ENCODE assay signal across 16 cellular contexts in the genomic region with DNA sequence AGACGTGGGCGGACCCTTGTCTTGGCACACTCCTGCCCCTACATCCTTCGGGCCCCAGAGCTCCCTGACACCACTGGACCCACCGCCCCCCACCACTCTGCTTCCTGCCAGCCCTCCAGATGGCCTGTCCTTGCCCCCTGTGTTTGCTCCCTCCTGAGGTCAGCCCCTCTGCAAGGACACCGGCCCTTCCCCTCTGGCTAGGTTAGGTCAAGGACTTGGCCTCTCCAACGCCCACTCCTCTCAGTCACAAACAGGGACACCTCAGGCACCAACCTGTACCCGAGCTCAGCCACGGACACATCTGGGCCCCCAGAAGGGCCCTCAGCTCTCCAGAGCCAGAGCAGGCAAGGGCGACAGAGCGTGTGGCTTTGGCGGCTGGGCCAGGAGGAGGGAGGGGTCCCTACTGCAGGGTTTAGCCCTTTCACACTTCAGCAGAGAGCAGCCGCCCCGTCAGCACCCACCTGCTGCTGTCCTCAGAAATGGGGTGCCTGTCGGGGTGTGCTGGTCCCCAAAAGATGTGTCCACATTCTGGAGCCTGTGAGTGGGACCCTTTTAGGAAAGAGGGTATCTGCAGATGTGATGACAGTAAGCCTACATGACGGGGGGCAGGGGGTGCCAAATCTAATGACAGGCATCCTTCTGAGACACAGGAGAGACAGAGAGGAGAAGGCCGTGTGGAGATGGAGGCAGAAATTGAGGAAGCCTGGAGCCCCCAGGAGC. TPM values are rescaled to one million over a fixed set of nuclear protein-coding genes. Genes with fewer than 3 reads are reported as not detected.
"Had no signal": no experiment of that assay in that cellular context is flagged by ENCODE, and none has a peak within 500 bp of the region (broad histone marks: within the 10 kb centered on the region; RNA-seq: fewer than 3 reads in every experiment).

No MANE protein-coding gene starts in this region.

- H3K4me1 Mint-ChIP-seq: activated CD4-positive, alpha-beta T cell treated with anti-CD3 and anti-CD28 coated beads, Interleukin-2, amount 10 ng/mL, durations not matched to agents 24 days and 14 days; central memory CD8-positive, alpha-beta T cell; nephron had no signal

- H3K4me3 Mint-ChIP-seq: activated CD4-positive, alpha-beta T cell treated with anti-CD3 and anti-CD28 coated beads, Interleukin-2, amount 10 ng/mL, durations not matched to agents 24 days and 14 days; activated CD8-positive, alpha-beta T cell treated with anti-CD3 and anti-CD28 coated beads for 36 hours; activated T-cell treated with anti-CD3 and anti-CD28 coated beads, Interleukin-2, amount 50 U/mL, for 4 hours; central memory CD8-positive, alpha-beta T cell; nephron had no signal

- H3K4me1 ChIP-seq: ascending aorta, psoas muscle had no signal

- H3K4me3 ChIP-seq: ascending aorta, coronary artery, psoas muscle had no signal

- FAIRE-seq: frontal cortex had no signal

- H3K36me3 ChIP-seq: ascending aorta had no signal

- H3K9me3 Mint-ChIP-seq: activated CD4-positive, alpha-beta T cell treated with anti-CD3 and anti-CD28 coated beads, Interleukin-2, amount 10 ng/mL, durations not matched to agents 24 days and 14 days; activated CD8-positive, alpha-beta T cell treated with anti-CD3 and anti-CD28 coated beads for 36 hours; activated T-cell treated with anti-CD3 and anti-CD28 coated beads, Interleukin-2, amount 50 U/mL, for 4 hours; central memory CD8-positive, alpha-beta T cell had no signal

- H3K27ac Mint-ChIP-seq: activated CD4-positive, alpha-beta T cell treated with anti-CD3 and anti-CD28 coated beads, Interleukin-2, amount 10 ng/mL, durations not matched to agents 24 days and 14 days; activated CD8-positive, alpha-beta T cell treated with anti-CD3 and anti-CD28 coated beads for 36 hours had no signal

- H3K9me3 ChIP-seq: ascending aorta, psoas muscle had no signal

- DNase-seq: activated CD4-positive, alpha-beta T cell treated with anti-CD3 and anti-CD28 coated beads, Interleukin-2, amount 10 ng/mL, durations not matched to agents 24 days and 14 days; activated CD8-positive, alpha-beta T cell treated with anti-CD3 and anti-CD28 coated beads for 36 hours; activated naive CD4-positive, alpha-beta T cell treated with anti-CD3 and anti-CD28 coated beads, Interleukin-2, amount 50 U/mL, for 16 hours; activated T-cell treated with anti-CD3 and anti-CD28 coated beads, Interleukin-2, amount 50 U/mL, for 4 hours; erythroblast; nucleus accumbens; stimulated activated naive CD4-positive, alpha-beta T cell; T-helper 1 cell; T1000 had no signal

- H3K27me3 ChIP-seq: ascending aorta had no signal

- ATAC-seq: activated CD8-positive, alpha-beta T cell treated with anti-CD3 and anti-CD28 coated beads for 36 hours; activated T-cell treated with anti-CD3 and anti-CD28 coated beads, Interleukin-2, amount 50 U/mL, for 4 hours; psoas muscle; sciatic nerve had no signal

- H3K27ac ChIP-seq: ascending aorta, coronary artery, psoas muscle had no signal

RNA-seq across cellular contexts. Expression of a gene that starts 23.5 kb away (rescaled TPM):
- total RNA-seq: ascending aorta, psoas muscle had no signal
- polyA plus RNA-seq: psoas muscle had no signal
